1 cellular context compared by ENCODE assay signal in genomic region chr7:106774213-106774767, GRCh38.
TF ChIP-seq lines count a peak whose summit lies in the region.

No MANE protein-coding gene starts in this region.

TF ChIP-seq in K562, 482 proteins besides CTCF, POLR2A, EP300 and RAD21 (continued from another document and continues in another):
- TF ChIP-seq ZBTB49 (CRISPR knock-in tag; IDR thresholded peaks at IDR 0.05; ENCODE audit: borderline replicate concordance) (no peak), ZNF584 (CRISPR knock-in tag; IDR thresholded peaks at IDR 0.05; ENCODE audit: low read depth) (peak; percentile 93; the same call in 1 of the 2 replicates), CREB3L1 (IDR thresholded peaks at IDR 0.05; ENCODE audit: borderline replicate concordance, low read depth) (no peak), BRD9 (IDR thresholded peaks at IDR 0.05; ENCODE audit: low read depth, partially characterized antibody) (peak; percentile 72), CREB5 (CRISPR knock-in tag; IDR thresholded peaks at IDR 0.05) (no peak), ZNF511 (CRISPR knock-in tag; IDR thresholded peaks at IDR 0.05) (no peak), PML (IDR thresholded peaks at IDR 0.05; ENCODE audit: low read length) (no peak), HINFP (tag; conservative IDR thresholded peaks at IDR 0.05; ENCODE audit: low read depth) (0 out of 2 replicates have a peak, but pooled peaks have one; percentile 4), HMGXB4 (CRISPR knock-in tag; IDR thresholded peaks at IDR 0.05) (no peak), U2AF2 (optimal IDR thresholded peaks at IDR 0.05; ENCODE audit: low read depth, low read length) (no peak), TEAD2 (tag; IDR thresholded peaks at IDR 0.05) (0 out of 2 replicates have a peak, but pooled peaks have one; percentile 39), AFF4 (CRISPR knock-in tag; IDR thresholded peaks at IDR 0.05) (no peak), ZNF41 (CRISPR knock-in tag; conservative IDR thresholded peaks at IDR 0.05) (peak; percentile 63; the same call in 1 of the 2 replicates), ZNF639 (CRISPR knock-in tag; conservative IDR thresholded peaks at IDR 0.05 in 1 of 2, IDR thresholded peaks at IDR 0.05 in 1 of 2) (no peak), HMGN3 (IDR thresholded peaks at IDR 0.05; ENCODE audit: borderline replicate concordance, extremely low read depth, insufficient read length, low read depth, low read length) (no peak), ZNF239 (CRISPR knock-in tag; IDR thresholded peaks at IDR 0.05) (peak; percentile 76), IRF2 (CRISPR knock-in tag; IDR thresholded peaks at IDR 0.05) (no peak), CREM (IDR thresholded peaks at IDR 0.05; ENCODE audit: low read depth) (no peak), KAT8 (IDR thresholded peaks at IDR 0.05; ENCODE audit: low read depth) (peak; percentile 17; the same call in 1 of the 2 replicates), POLR2B (IDR thresholded peaks at IDR 0.05; ENCODE audit: low read depth, partially characterized antibody) (no peak), ELK3 (CRISPR knock-in tag; IDR thresholded peaks at IDR 0.05) (peak; percentile 89; the same call in 1 of the 2 replicates), ZNF174 (CRISPR knock-in tag; IDR thresholded peaks at IDR 0.05) (peak; percentile 88; the same call in 1 of the 2 replicates), BRCA1 (IDR thresholded peaks at IDR 0.05) (no peak), BRCA1 (CRISPR knock-in tag; IDR thresholded peaks at IDR 0.05) (no peak), ZMIZ1 (IDR thresholded peaks at IDR 0.05; ENCODE audit: low read depth in 2 of 2, low read length in 2 of 2) (no peak), SREBF2 (CRISPR knock-in tag; IDR thresholded peaks at IDR 0.05) (no peak), NELFE (IDR thresholded peaks at IDR 0.05; ENCODE audit: insufficient read depth, insufficient read length) (no peak), ATF1 (CRISPR knock-in tag; IDR thresholded peaks at IDR 0.05) (no peak), ATF1 (tag; IDR thresholded peaks at IDR 0.05) (no peak), ZNF655 (CRISPR knock-in tag; IDR thresholded peaks at IDR 0.05) (no peak), BRF1 (IDR thresholded peaks at IDR 0.05; ENCODE audit: borderline replicate concordance, extremely low read depth, insufficient read length) (no peak), FOXA3 (CRISPR knock-in tag; conservative IDR thresholded peaks at IDR 0.05 in 1 of 2, IDR thresholded peaks at IDR 0.05 in 1 of 2) (no peak), NR1H2 (CRISPR knock-in tag; IDR thresholded peaks at IDR 0.05) (no peak), RHOXF2B (CRISPR knock-in tag; conservative IDR thresholded peaks at IDR 0.05) (no peak), ZNF699 (CRISPR knock-in tag; IDR thresholded peaks at IDR 0.05; ENCODE audit: insufficient replicate concordance) (no peak), TCF7 (IDR thresholded peaks at IDR 0.05; ENCODE audit: borderline replicate concordance) (no peak), ZNF121 (CRISPR knock-in tag; conservative IDR thresholded peaks at IDR 0.05) (no peak)
